ENCODE assay signal across 8 cellular contexts in the genomic region with DNA sequence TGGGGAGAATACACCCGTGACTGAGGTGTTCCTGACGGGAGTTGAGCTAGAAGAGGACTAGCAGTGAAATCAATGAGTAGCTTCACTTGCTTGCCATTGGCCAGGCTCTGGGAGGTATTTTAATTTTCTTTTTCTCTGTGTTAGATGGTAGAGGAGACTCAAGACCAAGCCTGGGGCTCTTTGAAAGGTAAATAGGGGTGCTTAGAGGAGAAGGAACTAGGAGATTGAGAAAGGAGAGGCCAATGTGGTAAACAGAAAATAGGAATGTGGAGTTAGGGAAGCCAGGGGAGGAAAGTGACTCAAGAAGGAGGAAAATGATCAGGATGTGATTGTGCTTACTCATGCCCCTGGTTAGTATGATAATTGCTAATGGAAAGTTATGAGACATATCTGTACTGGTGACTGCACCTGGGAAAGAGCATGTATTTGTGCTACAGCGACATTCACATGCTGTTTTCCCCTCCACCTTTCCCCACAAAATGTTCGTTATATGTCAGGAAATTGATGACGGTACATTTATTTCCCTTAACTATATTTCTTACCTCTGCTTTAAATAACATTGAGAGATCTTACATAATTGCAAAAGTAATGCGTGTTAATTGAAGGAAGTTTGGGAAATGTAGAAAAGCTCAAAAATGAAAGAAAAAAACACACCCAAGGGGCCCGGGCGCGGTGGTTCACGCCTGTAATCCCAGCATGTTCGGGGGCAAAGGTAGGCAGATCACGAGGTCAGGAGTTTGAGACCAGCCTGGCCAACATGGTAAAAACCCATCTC. TPM values are rescaled to one million over a fixed set of nuclear protein-coding genes. Genes with fewer than 3 reads are reported as not detected.
DNase-seq lines count a peak whose midpoint lies in the region; ATAC-seq, FAIRE-seq and TF ChIP-seq lines count a peak whose summit lies in the region.

No MANE protein-coding gene starts in this region.

- H2BK15ac ChIP-seq in neuronal stem cell (ENCODE audit: low read length) = no peak overlapping the region

- H3K9ac ChIP-seq in neuronal stem cell (ENCODE audit: low read depth, low read length, poor library complexity) = no peak overlapping the region

- peak; percentile 11 for FAIRE-seq in H54 (lab: Jason Lieb, UNC)

- no peak overlapping the region for H3K18ac ChIP-seq in neuronal stem cell (ENCODE audit: low read length)

- H3K27me3 ChIP-seq in neuronal stem cell (ENCODE audit: control insufficient read depth in 3 of 3, insufficient read depth in 3 of 3, low read depth in 1 of 3, low read length in 3 of 3) (no peaks in the 10 kb centered on the region), psoas muscle (ENCODE audit: insufficient read depth in 3 of 3, low read length in 2 of 3) (no peaks in the 10 kb centered on the region)

- no peak overlapping the region for H2AK5ac ChIP-seq in neuronal stem cell (ENCODE audit: low read depth, low read length)

- no peak overlapping the region for H3K14ac ChIP-seq in neuronal stem cell (ENCODE audit: low read length)

- TF ChIP-seq CTCF in fibroblast of mammary gland (conservative IDR thresholded peaks at IDR 0.05; ENCODE audit: control insufficient read depth, insufficient read depth, low read depth, low read length) = no peak
- no peak for TF ChIP-seq CTCF in psoas muscle (IDR thresholded peaks at IDR 0.05)

- peak; percentile 85 for ATAC-seq in SK-N-SH treated with all-trans-retinoic acid at 6 μM for 48 hours
- no peak for ATAC-seq in psoas muscle

- no peak overlapping the region for H2BK120ac ChIP-seq in neuronal stem cell (ENCODE audit: low read depth, low read length)

- H3K79me1 ChIP-seq in neuronal stem cell (ENCODE audit: low read depth, low read length) = no peaks in the 10 kb centered on the region

- H3K4me2 ChIP-seq in neuronal stem cell (ENCODE audit: insufficient read depth, low read length, poor library complexity, severe bottlenecking) = no peak overlapping the region

- H3K9me3 ChIP-seq in neuronal stem cell (replicated peaks in 1 of 2; ENCODE audit: control insufficient read depth in 2 of 2, insufficient read depth in 1 of 2, low read depth in 1 of 2, low read length in 2 of 2) (no peaks in the 10 kb centered on the region), psoas muscle (no peaks in the 10 kb centered on the region)

- H2BK12ac ChIP-seq in neuronal stem cell (ENCODE audit: low read length) = no peak overlapping the region

- H4K8ac ChIP-seq in neuronal stem cell (ENCODE audit: low read depth, low read length) = no peak overlapping the region

- no peak overlapping the region for H2AFZ ChIP-seq in neuronal stem cell (ENCODE audit: low read length)

- no peak overlapping the region for H3K27ac ChIP-seq in neuronal stem cell (replicated peaks; ENCODE audit: low read length)
- H3K27ac ChIP-seq in psoas muscle = no peak overlapping the region

- peak overlapping the region; percentile 54; the same call in 1 of the 2 replicates for H3K4me3 ChIP-seq in GM08714 (ENCODE audit: low read length)
- H3K4me3 ChIP-seq in fibroblast of mammary gland (ENCODE audit: control insufficient read depth, low read depth, low read length) = no peak overlapping the region
- H3K4me3 ChIP-seq in neuronal stem cell (ENCODE audit: low read length in 2 of 2) = no peak overlapping the region
- no peak overlapping the region for H3K4me3 ChIP-seq in psoas muscle

- peak; percentile 51 for DNase-seq in H54 (ENCODE audit: insufficient read length, low spot score)
- peak; percentile 74 for DNase-seq in fibroblast of mammary gland (ENCODE audit: low read depth)
- no peak for DNase-seq in neuronal stem cell (ENCODE audit: low spot score)
- no peak for DNase-seq in NCI-H146 (lab: John Stamatoyannopoulos, UW)
- DNase-seq in AML-193 (lab: John Stamatoyannopoulos, UW) = no peak
- DNase-seq in psoas muscle = no peak

- H3K36me3 ChIP-seq in neuronal stem cell (replicated peaks in 1 of 2; ENCODE audit: control insufficient read depth in 2 of 2, insufficient read depth in 2 of 2, low read length in 2 of 2) (no peaks in the 10 kb centered on the region), psoas muscle (ENCODE audit: insufficient read depth in 1 of 2, low read depth in 1 of 2) (no peaks in the 10 kb centered on the region)

- no peak overlapping the region for H3K23ac ChIP-seq in neuronal stem cell (ENCODE audit: low read depth, low read length, poor library complexity)

- TF ChIP-seq POLR2A in H54 (IDR thresholded peaks at IDR 0.05; ENCODE audit: low read depth, low read length) = no peak

- H3K4me1 ChIP-seq in neuronal stem cell (ENCODE audit: control insufficient read depth in 2 of 2, insufficient read depth in 1 of 2, low read depth in 1 of 2, low read length in 2 of 2) = no peaks in the 10 kb centered on the region
- no peaks in the 10 kb centered on the region for H3K4me1 ChIP-seq in psoas muscle

- H2BK5ac ChIP-seq in neuronal stem cell (ENCODE audit: low read length) = no peak overlapping the region

- no peak overlapping the region for H3K4ac ChIP-seq in neuronal stem cell (ENCODE audit: low read length)

- intact Hi-C loops in psoas muscle (cut with DNase I) = no loop called here

- no CpG with 5 or more reads among the region's 12 CpGs for WGBS in neuronal stem cell (ENCODE audit: extremely low coverage in 2 of 2, insufficient read length in 2 of 2, insufficient replicate concordance in 1 of 2), 2 donors
- 74 to 80% (median 75%) methylated on average over 12 of the region's 12 CpGs for WGBS in psoas muscle, 3 donors

- H4K91ac ChIP-seq in neuronal stem cell (ENCODE audit: low read depth, low read length, poor library complexity) = no peak overlapping the region

TF ChIP-seq in SK-N-SH treated with all-trans-retinoic acid at 6 μM for 48 hours, 23 proteins besides CTCF, POLR2A, EP300 and RAD21:
- TF ChIP-seq SNAI2 (CRISPR knock-in tag; IDR thresholded peaks at IDR 0.05) = no peak
- no peak for TF ChIP-seq CREB5 (CRISPR knock-in tag; IDR thresholded peaks at IDR 0.05; ENCODE audit: low read depth)
- TF ChIP-seq PPARA (CRISPR knock-in tag; IDR thresholded peaks at IDR 0.05; ENCODE audit: borderline replicate concordance) = no peak
- TF ChIP-seq ISL1 (CRISPR knock-in tag; IDR thresholded peaks at IDR 0.05) = 0 out of 2 replicates have a peak, but pooled peaks have one; percentile 11
- no peak for TF ChIP-seq POU6F1 (CRISPR knock-in tag; IDR thresholded peaks at IDR 0.05; ENCODE audit: borderline replicate concordance, low read depth)
- TF ChIP-seq ZNF70 (CRISPR knock-in tag; IDR thresholded peaks at IDR 0.05) = no peak
- no peak for TF ChIP-seq ZNF8 (CRISPR knock-in tag; IDR thresholded peaks at IDR 0.05)
- TF ChIP-seq ESRRG (CRISPR knock-in tag; IDR thresholded peaks at IDR 0.05) = no peak

RNA-seq across cellular contexts. Expression of gene LRBA, which starts 16.9 kb away (rescaled TPM):
- 15.9 TPM for polyA plus RNA-seq in neuronal stem cell (2013, experiment 1 of 2)
- polyA plus RNA-seq in neuronal stem cell (2013, experiment 2 of 2) = 15.7 TPM
- 10 to 100 TPM in 1 of 4 donors, 1 to 10 TPM in 3; 6.4 to 10.6 (median 8.8) TPM for total RNA-seq in psoas muscle
- 1 to 10 TPM; 2.9 to 4.2 (median 3.9) TPM for polyA plus RNA-seq in psoas muscle

Comparison
In these comparisons a context has a peak if more than half of its experiments do, and no peak if none do; other contexts are left out.
1. DNase-seq: peak in H54 (single experiment) and fibroblast of mammary gland (single experiment); none in neuronal stem cell (single experiment), NCI-H146 (single experiment), AML-193 (0 of 2) and psoas muscle (0 of 2).